In the genomic region with DNA sequence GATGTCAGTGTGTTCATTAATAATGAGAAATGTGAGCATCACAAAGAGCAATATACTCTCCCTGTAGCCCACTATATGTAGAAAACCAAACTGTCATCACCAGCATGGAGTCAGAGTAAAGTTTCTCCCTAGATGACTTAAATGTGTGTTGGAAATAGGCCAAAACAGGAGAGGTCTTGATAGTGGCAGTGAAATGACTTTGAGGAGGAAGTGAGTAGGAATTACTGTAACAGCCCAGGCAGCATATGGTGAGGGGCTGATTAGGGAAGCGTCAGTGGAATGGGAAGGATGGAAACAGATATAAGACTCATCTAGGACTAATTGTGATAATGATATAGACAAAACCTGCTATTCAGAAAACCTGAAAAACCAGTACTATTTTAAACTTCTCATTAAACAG, we compare ENCODE assay signal across 25 cellular contexts.
DNase-seq lines count a peak whose midpoint lies in the region; ATAC-seq, FAIRE-seq and TF ChIP-seq lines count a peak whose summit lies in the region.
"Had no signal": no experiment of that assay in that cellular context is flagged by ENCODE, and none has a peak within 500 bp of the region (broad histone marks: within the 10 kb centered on the region; RNA-seq: fewer than 3 reads in every experiment).

No MANE protein-coding gene starts in this region.

- H3K27ac ChIP-seq in GM23338 (ENCODE audit: low read depth): no peak overlapping the region
- H3K27ac ChIP-seq: cardiac muscle cell, foreskin keratinocyte had no signal

- no peak for FAIRE-seq in D721Med (lab: Jason Lieb, UNC)
- FAIRE-seq: keratinocyte had no signal

- no peaks in the 10 kb centered on the region for H4K20me1 ChIP-seq in GM23338 (replicated peaks; ENCODE audit: insufficient read depth)

- no peaks in the 10 kb centered on the region for H3K36me3 ChIP-seq in GM23338 (ENCODE audit: insufficient read depth)
- H3K36me3 ChIP-seq: cardiac muscle cell, HAP-1 had no signal

- no peaks in the 10 kb centered on the region for H3K9me2 ChIP-seq in GM23338 (ENCODE audit: insufficient read depth)

- no peaks in the 10 kb centered on the region for H3K27me3 Mint-ChIP-seq in Calu3 (ENCODE audit: unreplicated experiment)
- no peaks in the 10 kb centered on the region for H3K27me3 Mint-ChIP-seq in GM23338 (ENCODE audit: insufficient read depth, low read depth, poor library complexity)
- H3K27me3 Mint-ChIP-seq: activated CD4-positive, alpha-beta memory T cell treated with anti-CD3 and anti-CD28 coated beads for 36 hours; CD4-positive, alpha-beta memory T cell; type B pancreatic cell had no signal

- H3K27ac Mint-ChIP-seq in Calu3 (ENCODE audit: unreplicated experiment): peak overlapping the region; percentile 33
- no peak overlapping the region for H3K27ac Mint-ChIP-seq in GM23338
- H3K27ac Mint-ChIP-seq: activated CD4-positive, alpha-beta memory T cell treated with anti-CD3 and anti-CD28 coated beads for 36 hours; CD4-positive, alpha-beta memory T cell; T-cell; type B pancreatic cell; WTC11 had no signal

- no peaks in the 10 kb centered on the region for H3K27me3 ChIP-seq in GM23338 (ENCODE audit: insufficient read depth)
- H3K27me3 ChIP-seq: cardiac muscle cell, foreskin keratinocyte had no signal

- ATAC-seq in GM23338 (no peak), GM18502 (IDR thresholded peaks at IDR 0.05; ENCODE audit: poor library complexity, unreplicated experiment) (no peak)
- ATAC-seq: foreskin keratinocyte, Right ventricle myocardium inferior, T-cell, WTC11 had no signal

- CTCF ChIA-PET in Calu3 (lab: Charles Lee): no interaction called here

- H3K79me2 ChIP-seq in GM23338 (replicated peaks; ENCODE audit: insufficient read depth): no peaks in the 10 kb centered on the region

- H3K4me3 Mint-ChIP-seq in Calu3 (ENCODE audit: low read depth, unreplicated experiment): no peak overlapping the region
- no peak overlapping the region for H3K4me3 Mint-ChIP-seq in GM23338
- H3K4me3 Mint-ChIP-seq: activated CD4-positive, alpha-beta memory T cell treated with anti-CD3 and anti-CD28 coated beads for 36 hours; CD4-positive, alpha-beta memory T cell; T-cell; type B pancreatic cell; WTC11 had no signal

- H3K9me3 Mint-ChIP-seq in Calu3 (ENCODE audit: low read depth, unreplicated experiment) (no peaks in the 10 kb centered on the region), GM23338 (no peaks in the 10 kb centered on the region)
- H3K9me3 Mint-ChIP-seq: activated CD4-positive, alpha-beta memory T cell treated with anti-CD3 and anti-CD28 coated beads for 36 hours; CD4-positive, alpha-beta memory T cell; T-cell; type B pancreatic cell; WTC11 had no signal

- no peak overlapping the region for H3K4me2 ChIP-seq in GM23338

- H2AFZ ChIP-seq in GM23338: no peak overlapping the region

- H3K4me3 ChIP-seq in choroid plexus epithelial cell (ENCODE audit: low read depth, low read length) (no peak overlapping the region), GM23338 (no peak overlapping the region)
- H3K4me3 ChIP-seq: cardiac muscle cell, HAP-1, lung had no signal

- TF ChIP-seq CTCF in Calu3 (IDR thresholded peaks at IDR 0.05; ENCODE audit: unreplicated experiment) (no peak), choroid plexus epithelial cell (conservative IDR thresholded peaks at IDR 0.05; ENCODE audit: low read depth, low read length) (no peak), D721Med (IDR thresholded peaks at IDR 0.05; ENCODE audit: insufficient read depth, missing control alignments) (no peak), GM23338 (conservative IDR thresholded peaks at IDR 0.05; ENCODE audit: low read depth in 2 of 2) (no peak)

- no peaks in the 10 kb centered on the region for H3F3A ChIP-seq in GM23338 (replicated peaks; ENCODE audit: low read depth)

- intact Hi-C loops in Calu3 (cut with micrococcal nuclease; ENCODE audit: unreplicated experiment): no loop called here

- DNase-seq in Calu3 (no peak), Kasumi-1 (lab: John Stamatoyannopoulos, UW) (peak; percentile 18 to 35), NCI-H748 (lab: John Stamatoyannopoulos, UW; ENCODE audit: unreplicated experiment) (peak; percentile 46), choroid plexus epithelial cell (ENCODE audit: low read depth) (peak; percentile 39), iPS-NIHi11 (ENCODE audit: low spot score) (no peak), D721Med (ENCODE audit: insufficient read length, low spot score) (no peak), GM23338 (ENCODE audit: low spot score) (no peak)
- DNase-seq: activated CD4-positive, alpha-beta memory T cell treated with anti-CD3 and anti-CD28 coated beads for 36 hours; activated naive CD4-positive, alpha-beta T cell; amniotic stem cell; CD4-positive, alpha-beta memory T cell; EL; foreskin keratinocyte; NCI-H1417 treated with DMSO at 0.1 percent for 48 hours; occipital lobe; stimulated activated CD4-positive, alpha-beta T cell treated with anti-CD3 and anti-CD28 coated beads, Interleukin-4, amount 100 ng/mL, for 24 hours; T-cell had no signal

- H3K4me1 ChIP-seq in GM23338 (ENCODE audit: insufficient read depth): no peaks in the 10 kb centered on the region
- H3K4me1 ChIP-seq: foreskin keratinocyte, HAP-1 had no signal

- no TSS peak for BruUV-seq in Calu3 (replicated peaks; lab: Mats Ljungman, UMichigan)

- H3K36me3 Mint-ChIP-seq in Calu3 (ENCODE audit: insufficient read depth, unreplicated experiment) (peaks cover 4% of the 10 kb centered on the region), GM23338 (ENCODE audit: low read depth) (no peaks in the 10 kb centered on the region)
- H3K36me3 Mint-ChIP-seq: activated CD4-positive, alpha-beta memory T cell treated with anti-CD3 and anti-CD28 coated beads for 36 hours; CD4-positive, alpha-beta memory T cell; T-cell; WTC11 had no signal

- H3K4me1 Mint-ChIP-seq in Calu3 (ENCODE audit: low read depth, unreplicated experiment) (peaks cover 17% of the 10 kb centered on the region), GM23338 (no peaks in the 10 kb centered on the region)
- H3K4me1 Mint-ChIP-seq: T-cell had no signal

TF ChIP-seq in GM23338, 12 proteins besides CTCF, POLR2A, EP300 and RAD21 (continues in another document):
- TF ChIP-seq JUNB (IDR thresholded peaks at IDR 0.05; ENCODE audit: unreplicated experiment) (no peak), EZH2 (IDR thresholded peaks at IDR 0.05; ENCODE audit: low read depth, unreplicated experiment) (no peak), NANOG (IDR thresholded peaks at IDR 0.05; ENCODE audit: borderline replicate concordance) (no peak), EZH2phosphoT487 (IDR thresholded peaks at IDR 0.05; ENCODE audit: unreplicated experiment) (no peak)
- TF ChIP-seq, protein P1, sequence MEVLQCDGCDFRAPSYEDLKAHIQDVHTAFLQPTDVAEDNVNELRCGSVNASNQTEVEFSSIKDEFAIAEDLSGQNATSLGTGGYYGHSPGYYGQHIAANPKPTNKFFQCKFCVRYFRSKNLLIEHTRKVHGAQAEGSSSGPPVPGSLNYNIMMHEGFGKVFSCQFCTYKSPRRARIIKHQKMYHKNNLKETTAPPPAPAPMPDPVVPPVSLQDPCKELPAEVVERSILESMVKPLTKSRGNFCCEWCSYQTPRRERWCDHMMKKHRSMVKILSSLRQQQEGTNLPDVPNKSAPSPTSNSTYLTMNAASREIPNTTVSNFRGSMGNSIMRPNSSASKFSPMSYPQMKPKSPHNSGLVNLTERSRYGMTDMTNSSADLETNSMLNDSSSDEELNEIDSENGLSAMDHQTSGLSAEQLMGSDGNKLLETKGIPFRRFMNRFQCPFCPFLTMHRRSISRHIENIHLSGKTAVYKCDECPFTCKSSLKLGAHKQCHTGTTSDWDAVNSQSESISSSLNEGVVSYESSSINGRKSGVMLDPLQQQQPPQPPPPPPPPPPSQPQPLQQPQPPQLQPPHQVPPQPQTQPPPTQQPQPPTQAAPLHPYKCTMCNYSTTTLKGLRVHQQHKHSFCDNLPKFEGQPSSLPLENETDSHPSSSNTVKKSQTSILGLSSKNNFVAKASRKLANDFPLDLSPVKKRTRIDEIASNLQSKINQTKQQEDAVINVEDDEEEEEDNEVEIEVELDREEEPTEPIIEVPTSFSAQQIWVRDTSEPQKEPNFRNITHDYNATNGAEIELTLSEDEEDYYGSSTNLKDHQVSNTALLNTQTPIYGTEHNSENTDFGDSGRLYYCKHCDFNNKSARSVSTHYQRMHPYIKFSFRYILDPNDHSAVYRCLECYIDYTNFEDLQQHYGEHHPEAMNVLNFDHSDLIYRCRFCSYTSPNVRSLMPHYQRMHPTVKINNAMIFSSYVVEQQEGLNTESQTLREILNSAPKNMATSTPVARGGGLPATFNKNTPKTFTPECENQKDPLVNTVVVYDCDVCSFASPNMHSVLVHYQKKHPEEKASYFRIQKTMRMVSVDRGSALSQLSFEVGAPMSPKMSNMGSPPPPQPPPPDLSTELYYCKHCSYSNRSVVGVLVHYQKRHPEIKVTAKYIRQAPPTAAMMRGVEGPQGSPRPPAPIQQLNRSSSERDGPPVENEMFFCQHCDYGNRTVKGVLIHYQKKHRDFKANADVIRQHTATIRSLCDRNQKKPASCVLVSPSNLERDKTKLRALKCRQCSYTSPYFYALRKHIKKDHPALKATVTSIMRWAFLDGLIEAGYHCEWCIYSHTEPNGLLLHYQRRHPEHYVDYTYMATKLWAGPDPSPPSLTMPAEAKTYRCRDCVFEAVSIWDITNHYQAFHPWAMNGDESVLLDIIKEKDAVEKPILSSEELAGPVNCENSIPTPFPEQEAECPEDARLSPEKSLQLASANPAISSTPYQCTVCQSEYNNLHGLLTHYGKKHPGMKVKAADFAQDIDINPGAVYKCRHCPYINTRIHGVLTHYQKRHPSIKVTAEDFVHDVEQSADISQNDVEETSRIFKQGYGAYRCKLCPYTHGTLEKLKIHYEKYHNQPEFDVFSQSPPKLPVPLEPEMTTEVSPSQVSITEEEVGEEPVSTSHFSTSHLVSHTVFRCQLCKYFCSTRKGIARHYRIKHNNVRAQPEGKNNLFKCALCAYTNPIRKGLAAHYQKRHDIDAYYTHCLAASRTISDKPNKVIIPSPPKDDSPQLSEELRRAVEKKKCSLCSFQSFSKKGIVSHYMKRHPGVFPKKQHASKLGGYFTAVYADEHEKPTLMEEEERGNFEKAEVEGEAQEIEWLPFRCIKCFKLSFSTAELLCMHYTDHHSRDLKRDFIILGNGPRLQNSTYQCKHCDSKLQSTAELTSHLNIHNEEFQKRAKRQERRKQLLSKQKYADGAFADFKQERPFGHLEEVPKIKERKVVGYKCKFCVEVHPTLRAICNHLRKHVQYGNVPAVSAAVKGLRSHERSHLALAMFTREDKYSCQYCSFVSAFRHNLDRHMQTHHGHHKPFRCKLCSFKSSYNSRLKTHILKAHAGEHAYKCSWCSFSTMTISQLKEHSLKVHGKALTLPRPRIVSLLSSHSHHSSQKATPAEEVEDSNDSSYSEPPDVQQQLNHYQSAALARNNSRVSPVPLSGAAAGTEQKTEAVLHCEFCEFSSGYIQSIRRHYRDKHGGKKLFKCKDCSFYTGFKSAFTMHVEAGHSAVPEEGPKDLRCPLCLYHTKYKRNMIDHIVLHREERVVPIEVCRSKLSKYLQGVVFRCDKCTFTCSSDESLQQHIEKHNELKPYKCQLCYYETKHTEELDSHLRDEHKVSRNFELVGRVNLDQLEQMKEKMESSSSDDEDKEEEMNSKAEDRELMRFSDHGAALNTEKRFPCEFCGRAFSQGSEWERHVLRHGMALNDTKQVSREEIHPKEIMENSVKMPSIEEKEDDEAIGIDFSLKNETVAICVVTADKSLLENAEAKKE (CRISPR knock-in tag; IDR thresholded peaks at IDR 0.05): no peak

Comparison
In these comparisons a context has a peak if more than half of its experiments do, and no peak if none do; other contexts are left out.
1. DNase-seq: peak in Kasumi-1 (2 of 2), NCI-H748 (single experiment) and choroid plexus epithelial cell (single experiment); none in Calu3 (single experiment), iPS-NIHi11 (single experiment), D721Med (single experiment) and GM23338 (single experiment).